ENCODE assay signal across 8 cellular contexts in genomic region chr1:150320667-150320978, GRCh38. TPM values are rescaled to one million over a fixed set of nuclear protein-coding genes. Genes with fewer than 3 reads are reported as not detected.
A peak's percentile ranks its signal among the peaks of the same experiment; 100 is the strongest.
DNase-seq lines count a peak whose midpoint lies in the region; ATAC-seq and TF ChIP-seq lines count a peak whose summit lies in the region.

No MANE protein-coding gene starts in this region.

- no peaks in the 10 kb centered on the region for H3F3A ChIP-seq in MM.1S (ENCODE audit: insufficient read depth, low read length)

- peaks cover 43% of the 10 kb centered on the region for H3K79me2 ChIP-seq in MM.1S (ENCODE audit: low read length)

- H3K9ac ChIP-seq in MM.1S (ENCODE audit: low read length), result peak overlapping the region; percentile 84; the same call in 1 of the 2 replicates

- H3K4me1 ChIP-seq in MM.1S (ENCODE audit: low read length), result peaks cover 6% of the 10 kb centered on the region
- no peaks in the 10 kb centered on the region for H3K4me1 ChIP-seq in ectodermal cell (ENCODE audit: control insufficient read depth, insufficient read depth, low read length)
- peaks cover 7% of the 10 kb centered on the region for H3K4me1 ChIP-seq in neuron (ENCODE audit: insufficient read depth, low read length)

- no peaks in the 10 kb centered on the region for H3K9me2 ChIP-seq in MM.1S (replicated peaks; ENCODE audit: insufficient read depth, low read length)

- peak overlapping the region; percentile 93 for H2AFZ ChIP-seq in MM.1S (ENCODE audit: low read length)
- peak overlapping the region; percentile 69 for H2AFZ ChIP-seq in neuron (ENCODE audit: low read depth, low read length)

- H3K4me3 ChIP-seq in MM.1S (ENCODE audit: low read length) (peak overlapping the region; percentile 95), ectodermal cell (ENCODE audit: insufficient read depth, low read depth, low read length) (peak overlapping the region; percentile 68), neuron (ENCODE audit: low read length) (peak overlapping the region; percentile 91)

- TF ChIP-seq CTCF in C4-2B (conservative IDR thresholded peaks at IDR 0.05) (no peak), MM.1S (IDR thresholded peaks at IDR 0.05; ENCODE audit: low read length) (no peak)

- H3K27ac ChIP-seq in C4-2B (peak overlapping the region; percentile 90), MM.1S (ENCODE audit: low read length) (no peak overlapping the region; the same call in 1 of the 2 replicates), ectodermal cell (ENCODE audit: insufficient read depth, low read depth, low read length, poor library complexity, severe bottlenecking) (no peak overlapping the region)

- no peak for DNase-seq in MM.1S
- no peak for DNase-seq in activated effector memory CD4-positive, alpha-beta T cell treated with Interleukin-2 at 50 U/mL for 16 hours
- DNase-seq in SHP77 treated with DMSO at 0.1 percent for 48 hours (lab: John Stamatoyannopoulos, UW), result no peak
- no peak for DNase-seq in NCI-H187 treated with DMSO at 0.1 percent for 48 hours (lab: John Stamatoyannopoulos, UW)

- H3K36me3 ChIP-seq in MM.1S (replicated peaks; ENCODE audit: insufficient read depth, low read length) (peaks cover 5% of the 10 kb centered on the region; the same call in 1 of the 2 replicates), ectodermal cell (ENCODE audit: control insufficient read depth, insufficient read depth, low read length) (peaks cover 9% of the 10 kb centered on the region), neuron (ENCODE audit: insufficient read depth, low read length) (peaks cover 16% of the 10 kb centered on the region)

- H3K27me3 ChIP-seq in MM.1S (replicated peaks; ENCODE audit: insufficient read depth, low read length) (no peaks in the 10 kb centered on the region), ectodermal cell (ENCODE audit: control insufficient read depth, insufficient read depth, low read length, poor library complexity, severe bottlenecking) (no peaks in the 10 kb centered on the region), neuron (ENCODE audit: insufficient read depth, low read length) (no peaks in the 10 kb centered on the region)

- H4K20me1 ChIP-seq in MM.1S (ENCODE audit: insufficient read depth, low read length), result no peaks in the 10 kb centered on the region

- H3K4me2 ChIP-seq in MM.1S (ENCODE audit: low read depth, low read length), result peak overlapping the region; percentile 55; the same call in 1 of the 2 replicates

- WGBS in ectodermal cell, 2 experiments, result 92 to 97% methylated on average over 8 of the region's 8 CpGs

- ATAC-seq in HG02970 (IDR thresholded peaks at IDR 0.05; ENCODE audit: low FRiP score, unreplicated experiment), result no peak

- H3K9me3 ChIP-seq in MM.1S (replicated peaks; ENCODE audit: insufficient read depth, low read length) (no peaks in the 10 kb centered on the region), ectodermal cell (ENCODE audit: control insufficient read depth, low read length) (no peaks in the 10 kb centered on the region), neuron (ENCODE audit: low read length) (no peaks in the 10 kb centered on the region)

RNA-seq across cellular contexts. Expression of gene PRPF3, which starts 0.7 kb away (rescaled TPM):
- 78.7 TPM for polyA plus RNA-seq in ectodermal cell (2013, experiment 1 of 4)
- polyA plus RNA-seq in ectodermal cell (2013, experiment 2 of 4), result 70.7 TPM
- 60.3 TPM for polyA plus RNA-seq in ectodermal cell (2013, experiment 3 of 4)
- 64.0 TPM for polyA plus RNA-seq in ectodermal cell (2013, experiment 4 of 4)

RNA-seq across cellular contexts. Expression of gene MRPS21, which starts 27.0 kb away (rescaled TPM):
- polyA plus RNA-seq in ectodermal cell (2013, experiment 1 of 4), result 103 TPM
- polyA plus RNA-seq in ectodermal cell (2013, experiment 2 of 4), result 94.5 TPM
- 92.0 TPM for polyA plus RNA-seq in ectodermal cell (2013, experiment 3 of 4)
- polyA plus RNA-seq in ectodermal cell (2013, experiment 4 of 4), result 102 TPM

RNA-seq across cellular contexts. Expression of gene CIART, which starts 38.3 kb away (rescaled TPM):
- 12.6 TPM for polyA plus RNA-seq in ectodermal cell (2013, experiment 1 of 4)
- 10.2 TPM for polyA plus RNA-seq in ectodermal cell (2013, experiment 2 of 4)
- 12.8 TPM for polyA plus RNA-seq in ectodermal cell (2013, experiment 3 of 4)
- polyA plus RNA-seq in ectodermal cell (2013, experiment 4 of 4), result 15.8 TPM

RNA-seq across cellular contexts. Expression of gene RPRD2, which starts 43.3 kb away (rescaled TPM):
- 36.3 TPM for polyA plus RNA-seq in ectodermal cell (2013, experiment 1 of 4)
- polyA plus RNA-seq in ectodermal cell (2013, experiment 2 of 4), result 40.6 TPM
- 33.5 TPM for polyA plus RNA-seq in ectodermal cell (2013, experiment 3 of 4)
- polyA plus RNA-seq in ectodermal cell (2013, experiment 4 of 4), result 37.4 TPM

RNA-seq across cellular contexts. Expression of gene C1orf54, which starts 48.0 kb away (rescaled TPM):
- polyA plus RNA-seq in ectodermal cell (2013, experiment 1 of 4), result 39.0 TPM
- 39.0 TPM for polyA plus RNA-seq in ectodermal cell (2013, experiment 2 of 4)
- 43.1 TPM for polyA plus RNA-seq in ectodermal cell (2013, experiment 3 of 4)
- 42.0 TPM for polyA plus RNA-seq in ectodermal cell (2013, experiment 4 of 4)
